Comparison of ENCODE assay signal across 28 cellular contexts in genomic region chr4:130486186-130486585, GRCh38.
A peak's percentile ranks its signal among the peaks of the same experiment; 100 is the strongest.
DNase-seq lines count a peak whose midpoint lies in the region; ATAC-seq and TF ChIP-seq lines count a peak whose summit lies in the region.
"Had no signal": no experiment of that assay in that cellular context is flagged by ENCODE, and none has a peak within 500 bp of the region (broad histone marks: within the 10 kb centered on the region; RNA-seq: fewer than 3 reads in every experiment).

No MANE protein-coding gene starts in this region.

- no peak overlapping the region for H3K4me3 ChIP-seq in fibroblast of lung (replicated peaks in 1 of 4; ENCODE audit: control extremely low read depth in 1 of 4, insufficient read depth in 1 of 4, low read depth in 3 of 4, low read length in 4 of 4)
- H3K4me3 ChIP-seq: adrenal gland; BLaER1 treated with 17β-estradiol and CSF1 and Interleukin-3, amounts not matched to agents 10 nM and 100 nM; esophagus squamous epithelium; SJCRH30; smooth muscle cell; tibial nerve had no signal

- no peak overlapping the region for H2AFZ ChIP-seq in fibroblast of lung (ENCODE audit: low read length)

- TF ChIP-seq CTCF in HFFc6 (IDR thresholded peaks at IDR 0.05), result no peak
- TF ChIP-seq CTCF in fibroblast of lung (conservative IDR thresholded peaks at IDR 0.05 in 1 of 2, IDR thresholded peaks at IDR 0.05 in 1 of 2; ENCODE audit: low read depth in 1 of 2, low read length in 2 of 2), result no peak
- TF ChIP-seq CTCF in osteocyte (IDR thresholded peaks at IDR 0.05), result no peak

- H3K4me1 Mint-ChIP-seq in HFFc6 (ENCODE audit: low read depth) (peaks cover 27% of the 10 kb centered on the region), osteocyte (ENCODE audit: unreplicated experiment) (peaks cover 25% of the 10 kb centered on the region)
- no peaks in the 10 kb centered on the region for H3K4me1 Mint-ChIP-seq in activated T-helper 1 cell treated with anti-CD3 and anti-CD28 coated beads, Interleukin-12 subunit alpha, Interleukin-12 subunit beta, Interleukin-2, Interleukin-4 antibody, amounts not matched to agents 30 ng/mL and 10 ng/mL and 1 ng/mL, durations not matched to agents 14 hours and 24 hours and 36 hours (ENCODE audit: low read depth)
- H3K4me1 Mint-ChIP-seq: activated CD4-positive, alpha-beta T cell treated with anti-CD3 and anti-CD28 coated beads, Interleukin-2, amount 10 ng/mL, durations not matched to agents 7 days and 5 days; naive thymus-derived CD8-positive, alpha-beta T cell had no signal

- H3K4me1 ChIP-seq in fibroblast of lung (ENCODE audit: control insufficient read depth, extremely low read depth, insufficient read depth, low read length), result no peaks in the 10 kb centered on the region
- H3K4me1 ChIP-seq: adrenal gland, esophagus squamous epithelium, SJCRH30, tibial nerve had no signal

- H3K27me3 Mint-ChIP-seq in HFFc6 (ENCODE audit: insufficient read depth) (no peaks in the 10 kb centered on the region), osteocyte (ENCODE audit: unreplicated experiment) (no peaks in the 10 kb centered on the region)
- no peaks in the 10 kb centered on the region for H3K27me3 Mint-ChIP-seq in activated T-helper 1 cell treated with anti-CD3 and anti-CD28 coated beads, Interleukin-12 subunit alpha, Interleukin-12 subunit beta, Interleukin-2, Interleukin-4 antibody, amounts not matched to agents 30 ng/mL and 10 ng/mL and 1 ng/mL, durations not matched to agents 14 hours and 24 hours and 36 hours (ENCODE audit: insufficient read depth)
- H3K27me3 Mint-ChIP-seq: activated CD4-positive, alpha-beta T cell treated with anti-CD3 and anti-CD28 coated beads, Interleukin-2, amount 10 ng/mL, durations not matched to agents 7 days and 5 days; naive thymus-derived CD8-positive, alpha-beta T cell had no signal

- H3K9me3 Mint-ChIP-seq in HFFc6 (peaks cover under 1% of the 10 kb centered on the region), osteocyte (ENCODE audit: unreplicated experiment) (peaks cover 10% of the 10 kb centered on the region)
- peaks cover under 1% of the 10 kb centered on the region for H3K9me3 Mint-ChIP-seq in activated T-helper 1 cell treated with anti-CD3 and anti-CD28 coated beads, Interleukin-12 subunit alpha, Interleukin-12 subunit beta, Interleukin-2, Interleukin-4 antibody, amounts not matched to agents 30 ng/mL and 10 ng/mL and 1 ng/mL, durations not matched to agents 14 hours and 24 hours and 36 hours

- intact Hi-C loops in activated T-helper 1 cell treated with anti-CD3 and anti-CD28 coated beads, Interleukin-12 subunit alpha, Interleukin-12 subunit beta, Interleukin-2, Interleukin-4 antibody, amounts not matched to agents 30 ng/mL and 10 ng/mL and 1 ng/mL, durations not matched to agents 14 hours and 24 hours and 36 hours (cut with micrococcal nuclease), result no loop called here

- H3K36me3 Mint-ChIP-seq in HFFc6 (ENCODE audit: low read depth) (no peaks in the 10 kb centered on the region), osteocyte (ENCODE audit: unreplicated experiment) (no peaks in the 10 kb centered on the region)
- H3K36me3 Mint-ChIP-seq in activated T-helper 1 cell treated with anti-CD3 and anti-CD28 coated beads, Interleukin-12 subunit alpha, Interleukin-12 subunit beta, Interleukin-2, Interleukin-4 antibody, amounts not matched to agents 30 ng/mL and 10 ng/mL and 1 ng/mL, durations not matched to agents 14 hours and 24 hours and 36 hours (ENCODE audit: low read depth), result no peaks in the 10 kb centered on the region

- H3K4me3 Mint-ChIP-seq in HFFc6 (no peak overlapping the region), osteocyte (ENCODE audit: unreplicated experiment) (peak overlapping the region; percentile 35)
- no peak overlapping the region for H3K4me3 Mint-ChIP-seq in activated T-helper 1 cell treated with anti-CD3 and anti-CD28 coated beads, Interleukin-12 subunit alpha, Interleukin-12 subunit beta, Interleukin-2, Interleukin-4 antibody, amounts not matched to agents 30 ng/mL and 10 ng/mL and 1 ng/mL, durations not matched to agents 14 hours and 24 hours and 36 hours
- H3K4me3 Mint-ChIP-seq: activated CD4-positive, alpha-beta T cell treated with anti-CD3 and anti-CD28 coated beads, Interleukin-2, amount 10 ng/mL, durations not matched to agents 7 days and 5 days; activated T-cell treated with anti-CD3 and anti-CD28 coated beads, Interleukin-2, amount 50 U/mL, for 4 hours; naive thymus-derived CD8-positive, alpha-beta T cell had no signal

- DNase-seq in HFFc6, result peak; percentile 31
- peak; percentile 5 for DNase-seq in amniotic epithelial cell (ENCODE audit: low read depth)
- DNase-seq in fibroblast of lung (ENCODE audit: low read depth in 2 of 2), result peak; percentile 19 to 44
- no peak for DNase-seq in osteocyte (ENCODE audit: extremely low spot score, unreplicated experiment)
- no peak for DNase-seq in activated T-helper 1 cell treated with anti-CD3 and anti-CD28 coated beads, Interleukin-12 subunit alpha, Interleukin-12 subunit beta, Interleukin-2, Interleukin-4 antibody, amounts not matched to agents 30 ng/mL and 10 ng/mL and 1 ng/mL, durations not matched to agents 14 hours and 24 hours and 36 hours (ENCODE audit: low spot score)
- no peak for DNase-seq in NCI-H510A (lab: John Stamatoyannopoulos, UW)
- DNase-seq in NCI-H1092 treated with DMSO at 0.1 percent for 48 hours (lab: John Stamatoyannopoulos, UW), result no peak
- DNase-seq: activated CD4-positive, alpha-beta T cell treated with anti-CD3 and anti-CD28 coated beads, Interleukin-2, amount 10 ng/mL, durations not matched to agents 7 days and 5 days; activated naive CD4-positive, alpha-beta T cell treated with Interleukin-2 at 50 U/mL for 16 hours; activated T-cell treated with anti-CD3 and anti-CD28 coated beads, Interleukin-2, amount 50 U/mL, for 4 hours; adrenal gland; cortex of kidney; DMS79 treated with DMSO at 0.1 percent for 48 hours; esophagus squamous epithelium; GOT3; head of caudate nucleus; midbrain; naive thymus-derived CD8-positive, alpha-beta T cell; NCI-H1105; NCI-H1930; NCI-H526 treated with DMSO at 0.1 percent for 48 hours; occipital lobe; SJCRH30; stimulated activated CD4-positive, alpha-beta T cell treated with anti-CD3 and anti-CD28 coated beads, Interleukin-2, amount 100 ng/mL, for 24 hours had no signal

- no peak overlapping the region for H3K9ac ChIP-seq in fibroblast of lung (ENCODE audit: insufficient read depth, low read length)
- H3K9ac ChIP-seq: BLaER1 treated with 17β-estradiol and CSF1 and Interleukin-3, amounts not matched to agents 10 nM and 100 nM had no signal

- no peaks in the 10 kb centered on the region for H3K27me3 ChIP-seq in fibroblast of lung (ENCODE audit: control insufficient read depth, insufficient read depth, low read length)
- H3K27me3 ChIP-seq: adrenal gland; BLaER1 treated with 17β-estradiol and CSF1 and Interleukin-3, amounts not matched to agents 10 nM and 100 nM; esophagus squamous epithelium; SJCRH30; tibial nerve had no signal

- H3K27ac Mint-ChIP-seq in HFFc6 (no peak overlapping the region), osteocyte (ENCODE audit: unreplicated experiment) (peak overlapping the region; percentile 42)
- H3K27ac Mint-ChIP-seq in activated T-helper 1 cell treated with anti-CD3 and anti-CD28 coated beads, Interleukin-12 subunit alpha, Interleukin-12 subunit beta, Interleukin-2, Interleukin-4 antibody, amounts not matched to agents 30 ng/mL and 10 ng/mL and 1 ng/mL, durations not matched to agents 14 hours and 24 hours and 36 hours, result no peak overlapping the region
- H3K27ac Mint-ChIP-seq: activated CD4-positive, alpha-beta T cell treated with anti-CD3 and anti-CD28 coated beads, Interleukin-2, amount 10 ng/mL, durations not matched to agents 7 days and 5 days; naive thymus-derived CD8-positive, alpha-beta T cell had no signal

- H3K27ac ChIP-seq in fibroblast of lung (ENCODE audit: insufficient read depth, low read length), result no peak overlapping the region
- H3K27ac ChIP-seq: adrenal gland; BLaER1 treated with 17β-estradiol and CSF1 and Interleukin-3, amounts not matched to agents 10 nM and 100 nM; esophagus squamous epithelium; SJCRH30; tibial nerve had no signal

- no peaks in the 10 kb centered on the region for H3K79me2 ChIP-seq in fibroblast of lung (ENCODE audit: control insufficient read depth, insufficient read depth, low read length)

- H3K36me3 ChIP-seq in fibroblast of lung (ENCODE audit: control insufficient read depth, insufficient read depth, low read length), result no peaks in the 10 kb centered on the region
- H3K36me3 ChIP-seq: adrenal gland; BLaER1 treated with 17β-estradiol and CSF1 and Interleukin-3, amounts not matched to agents 10 nM and 100 nM; esophagus squamous epithelium; SJCRH30; tibial nerve had no signal

- ATAC-seq in GM21576 (IDR thresholded peaks at IDR 0.05; ENCODE audit: unreplicated experiment), result no peak
- ATAC-seq: activated T-cell treated with anti-CD3 and anti-CD28 coated beads, Interleukin-2, amount 50 U/mL, for 4 hours; naive thymus-derived CD8-positive, alpha-beta T cell had no signal

- H3K9me3 ChIP-seq in fibroblast of lung (ENCODE audit: control insufficient read depth, insufficient read depth, low read depth, low read length), result no peaks in the 10 kb centered on the region
- H3K9me3 ChIP-seq: adrenal gland, esophagus squamous epithelium, SJCRH30, tibial nerve had no signal

- H3K4me2 ChIP-seq in fibroblast of lung (ENCODE audit: extremely low read depth, insufficient read depth, low read length), result no peak overlapping the region
- H3K4me2 ChIP-seq: BLaER1 treated with 17β-estradiol and CSF1 and Interleukin-3, amounts not matched to agents 10 nM and 100 nM; smooth muscle cell had no signal

- no peaks in the 10 kb centered on the region for H4K20me1 ChIP-seq in fibroblast of lung (ENCODE audit: control insufficient read depth, extremely low read depth, insufficient read depth, low read length)
- H4K20me1 ChIP-seq: BLaER1 treated with 17β-estradiol and CSF1 and Interleukin-3, amounts not matched to agents 10 nM and 100 nM had no signal

Comparison
In these comparisons a context has a peak if more than half of its experiments do, and no peak if none do; other contexts are left out.
1. DNase-seq: peak in HFFc6 (single experiment), amniotic epithelial cell (single experiment) and fibroblast of lung (2 of 2); none in osteocyte (single experiment), activated T-helper 1 cell treated with anti-CD3 and anti-CD28 coated beads, Interleukin-12 subunit alpha, Interleukin-12 subunit beta, Interleukin-2, Interleukin-4 antibody, amounts not matched to agents 30 ng/mL and 10 ng/mL and 1 ng/mL, durations not matched to agents 14 hours and 24 hours and 36 hours (single experiment), NCI-H510A (single experiment) and NCI-H1092 treated with DMSO at 0.1 percent for 48 hours (single experiment).